Comparison of ENCODE assay signal across 8 cellular contexts in genomic region chr14:71399057-71399487, GRCh38.
DNase-seq lines count a peak whose midpoint lies in the region; ATAC-seq lines count a peak whose summit lies in the region.

No MANE protein-coding gene starts in this region.

- H3K36me3 Mint-ChIP-seq in activated T-helper 17 cell treated with anti-CD3 and anti-CD28 coated beads, Interleukin-2, amount 50 U/mL, for 72 hours (ENCODE audit: low read depth), result no peaks in the 10 kb centered on the region
- H3K36me3 Mint-ChIP-seq in stimulated activated memory B cell treated with anti-CD40 and anti-IgM and Interleukin-4, amounts not matched to agents 10 μg/mL and 1 μg/mL and 100 μg/mL, for 72 hours, result no peaks in the 10 kb centered on the region

- no peaks in the 10 kb centered on the region for H3K9me3 Mint-ChIP-seq in activated T-helper 17 cell treated with anti-CD3 and anti-CD28 coated beads, Interleukin-2, amount 50 U/mL, for 72 hours
- no peaks in the 10 kb centered on the region for H3K9me3 Mint-ChIP-seq in stimulated activated memory B cell treated with anti-CD40 and anti-IgM and Interleukin-4, amounts not matched to agents 10 μg/mL and 1 μg/mL and 100 μg/mL, for 72 hours

- peaks cover 19% of the 10 kb centered on the region for H3K4me1 Mint-ChIP-seq in activated T-helper 17 cell treated with anti-CD3 and anti-CD28 coated beads, Interleukin-2, amount 50 U/mL, for 72 hours
- H3K4me1 Mint-ChIP-seq in stimulated activated memory B cell treated with anti-CD40 and anti-IgM and Interleukin-4, amounts not matched to agents 10 μg/mL and 1 μg/mL and 100 μg/mL, for 72 hours, result peaks cover 55% of the 10 kb centered on the region

- ATAC-seq in GM19328 (IDR thresholded peaks at IDR 0.05; ENCODE audit: unreplicated experiment) (peak; percentile 67), HG03175 (IDR thresholded peaks at IDR 0.05; ENCODE audit: unreplicated experiment) (peak; percentile 85)
- peak; percentile 79 for ATAC-seq in activated T-helper 17 cell treated with anti-CD3 and anti-CD28 coated beads, Interleukin-2, amount 50 U/mL, for 72 hours (replicated peaks)
- ATAC-seq in stimulated activated memory B cell treated with anti-CD40 and anti-IgM and Interleukin-4, amounts not matched to agents 10 μg/mL and 1 μg/mL and 100 μg/mL, for 72 hours, result peak; percentile 94

- H3K27ac Mint-ChIP-seq in activated T-helper 17 cell treated with anti-CD3 and anti-CD28 coated beads, Interleukin-2, amount 50 U/mL, for 72 hours, result peak overlapping the region; percentile 82
- peak overlapping the region; percentile 92 for H3K27ac Mint-ChIP-seq in stimulated activated memory B cell treated with anti-CD40 and anti-IgM and Interleukin-4, amounts not matched to agents 10 μg/mL and 1 μg/mL and 100 μg/mL, for 72 hours

- DNase-seq in AML-193 (lab: John Stamatoyannopoulos, UW), result peak; percentile 93 to 94
- no peak for DNase-seq in GM19238 (ENCODE audit: insufficient read length, low spot score)
- no peak for DNase-seq in HuH-7 (ENCODE audit: low spot score)
- no peak for DNase-seq in SW480 (ENCODE audit: low spot score)

- H3K27me3 Mint-ChIP-seq in activated T-helper 17 cell treated with anti-CD3 and anti-CD28 coated beads, Interleukin-2, amount 50 U/mL, for 72 hours, result no peaks in the 10 kb centered on the region
- no peaks in the 10 kb centered on the region for H3K27me3 Mint-ChIP-seq in stimulated activated memory B cell treated with anti-CD40 and anti-IgM and Interleukin-4, amounts not matched to agents 10 μg/mL and 1 μg/mL and 100 μg/mL, for 72 hours

- H3K4me3 Mint-ChIP-seq in activated T-helper 17 cell treated with anti-CD3 and anti-CD28 coated beads, Interleukin-2, amount 50 U/mL, for 72 hours, result peak overlapping the region; percentile 60
- peak overlapping the region; percentile 44 for H3K4me3 Mint-ChIP-seq in stimulated activated memory B cell treated with anti-CD40 and anti-IgM and Interleukin-4, amounts not matched to agents 10 μg/mL and 1 μg/mL and 100 μg/mL, for 72 hours

Comparison
In these comparisons a context has a peak if more than half of its experiments do, and no peak if none do; other contexts are left out.
1. DNase-seq: peak in AML-193 (2 of 2); none in GM19238 (single experiment), HuH-7 (single experiment) and SW480 (single experiment).
2. Peak in every context shown above with its lines, with median percentiles within 50 percentile points of each other: ATAC-seq.